In genomic region chr19:48553676-48554384, GRCh38 we compare ENCODE assay signal across 1 cellular context.
A peak's percentile ranks its signal among the peaks of the same experiment; 100 is the strongest.
TF ChIP-seq lines count a peak whose summit lies in the region.

No MANE protein-coding gene starts in this region.

TF ChIP-seq in IMR-90, 13 proteins besides CTCF, POLR2A, EP300 and RAD21:
- TF ChIP-seq CEBPB (IDR thresholded peaks at IDR 0.05; ENCODE audit: low read depth, low read length) (peak; percentile 88), MAFK (IDR thresholded peaks at IDR 0.05; ENCODE audit: low read depth, low read length) (no peak), SMC3 (IDR thresholded peaks at IDR 0.05; ENCODE audit: low read depth, low read length) (peak; percentile 10; the same call in 1 of the 2 replicates), MAZ (IDR thresholded peaks at IDR 0.05; ENCODE audit: borderline replicate concordance, low read depth, low read length) (peak; percentile 47; the same call in 1 of the 2 replicates), FOS (IDR thresholded peaks at IDR 0.05; ENCODE audit: low read depth, low read length) (peak; percentile 54; the same call in 1 of the 2 replicates), RCOR1 (IDR thresholded peaks at IDR 0.05; ENCODE audit: insufficient replicate concordance, low read length) (peak; percentile 55)
